Comparison of ENCODE assay signal across 11 cellular contexts in genomic region chr6:42041131-42042055, GRCh38. TPM values are rescaled to one million over a fixed set of nuclear protein-coding genes. Genes with fewer than 3 reads are reported as not detected.
DNase-seq lines count a peak whose midpoint lies in the region; TF ChIP-seq lines count a peak whose summit lies in the region.
"Had no signal": no experiment of that assay in that cellular context is flagged by ENCODE, and none has a peak within 500 bp of the region (broad histone marks: within the 10 kb centered on the region; RNA-seq: fewer than 3 reads in every experiment).

No MANE protein-coding gene starts in this region.

- no peaks in the 10 kb centered on the region for H4K20me1 ChIP-seq in mammary epithelial cell (ENCODE audit: insufficient read depth, low read length)

- peak overlapping the region; percentile 36 for H3K27ac Mint-ChIP-seq in MCF 10A (ENCODE audit: low read depth, unreplicated experiment)
- H3K27ac Mint-ChIP-seq in brain = peak overlapping the region in 4 of 5 experiments; percentile 21 to 87 (median 65)

- no peak for TF ChIP-seq CTCF in MCF 10A (IDR thresholded peaks at IDR 0.05; ENCODE audit: unreplicated experiment)
- TF ChIP-seq CTCF in mammary epithelial cell (conservative IDR thresholded peaks at IDR 0.05 in 1 of 2, IDR thresholded peaks at IDR 0.05 in 1 of 2; ENCODE audit: extremely low read depth in 1 of 2, insufficient read depth in 1 of 2, low read depth in 1 of 2, low read length in 2 of 2) = no peak
- TF ChIP-seq CTCF in brain (conservative IDR thresholded peaks at IDR 0.05) = no peak

- BruUV-seq in MCF 10A (replicated peaks; lab: Mats Ljungman, UMichigan) = no TSS peak
- no TSS peak for BruUV-seq in mammary epithelial cell (replicated peaks; lab: Mats Ljungman, UMichigan)

- no peaks in the 10 kb centered on the region for H3K9me3 ChIP-seq in mammary epithelial cell (replicated peaks; ENCODE audit: insufficient read depth, low read length)
- no peaks in the 10 kb centered on the region for H3K9me3 ChIP-seq in muscle layer of duodenum (ENCODE audit: control insufficient read depth in 1 of 2, low read length in 2 of 2)

- H3K79me2 ChIP-seq in mammary epithelial cell (ENCODE audit: insufficient read depth, low read length) = peaks cover 54% of the 10 kb centered on the region

- H3K4me2 ChIP-seq in mammary epithelial cell (ENCODE audit: insufficient read depth, low read depth, low read length) = no peak overlapping the region

- no peak for DNase-seq in MCF 10A (ENCODE audit: unreplicated experiment)
- no peak for DNase-seq in mammary epithelial cell
- DNase-seq in H7 = no peak
- DNase-seq in NCI-H2107 (lab: John Stamatoyannopoulos, UW) = no peak
- DNase-seq in glomerular visceral epithelial cell (ENCODE audit: extremely low spot score) = no peak
- DNase-seq in effector CD4-positive, alpha-beta T cell = no peak
- DNase-seq: hippocampal formation, NCI-H2029 had no signal

- no peak overlapping the region for H3K4me3 Mint-ChIP-seq in MCF 10A (ENCODE audit: unreplicated experiment)
- H3K4me3 Mint-ChIP-seq in brain = no peak overlapping the region

- H3K36me3 Mint-ChIP-seq in MCF 10A (ENCODE audit: insufficient read depth, unreplicated experiment) = peaks cover 24% of the 10 kb centered on the region
- no peaks in the 10 kb centered on the region for H3K36me3 Mint-ChIP-seq in brain

- CTCF ChIA-PET in MCF 10A (lab: Yijun Ruan, JAX) = interaction anchor here (0.5 to 4.5 kb wide), 9 partner anchors 12 to 333 kb away, joined by 3 to 37 read pairs (median 4); no protein-coding TSS in a partner anchor
- CTCF ChIA-PET in mammary epithelial cell (lab: Charles Lee; ENCODE audit: low non-redundant PET) = no interaction called here

- peaks cover 30% of the 10 kb centered on the region for H3K4me1 Mint-ChIP-seq in MCF 10A (ENCODE audit: insufficient read depth, unreplicated experiment)
- peaks cover 42% of the 10 kb centered on the region for H3K4me1 Mint-ChIP-seq in brain

- in situ Hi-C loops in mammary epithelial cell (cut with MboI; ENCODE audit: low sequenced_read_pairs in 2 of 2) = loop anchor here (10.0 kb wide), 2 partner anchors 197 to 257 kb away; partner anchors contain the start of genes PRICKLE4 (in 1 of the 2) and TOMM6 (in 1 of the 2)

- H3K4me1 ChIP-seq in mammary epithelial cell (ENCODE audit: insufficient read depth, low read length) = peaks cover 24% of the 10 kb centered on the region
- peaks cover 6 to 54% of the 10 kb centered on the region in 2 donors for H3K4me1 ChIP-seq in muscle layer of duodenum (ENCODE audit: control insufficient read depth in 1 of 2, insufficient read depth in 2 of 2, low read length in 2 of 2)

- dilution Hi-C loops in mammary epithelial cell (cut with HindIII; ENCODE audit: low sequenced_read_pairs) = no loop called here

- intact Hi-C loops in MCF 10A (cut with micrococcal nuclease) (loop anchor here (5.0 kb wide), 1 partner anchor 674 kb away; no protein-coding TSS in a partner anchor), mammary epithelial cell (cut with micrococcal nuclease) (loop anchor here (10.0 kb wide), 2 partner anchors 327 to 677 kb away; no protein-coding TSS in a partner anchor)

- POLR2A ChIA-PET in MCF 10A (lab: Yijun Ruan, JAX) = interaction anchor here (0.6 to 2.1 kb wide), 5 partner anchors 8 to 306 kb away, joined by 3 to 9 read pairs (median 3); partner anchors contain the start of genes BYSL, MED20, TFEB and TOMM6

- H3K9me3 Mint-ChIP-seq in MCF 10A (ENCODE audit: unreplicated experiment) = no peaks in the 10 kb centered on the region
- no peaks in the 10 kb centered on the region for H3K9me3 Mint-ChIP-seq in brain

- WGBS in mammary epithelial cell (ENCODE audit: low coverage, missing lambda C conversion rate) = 95% methylated on average over 8 of the region's 10 CpGs

- no peak overlapping the region for H3K27ac ChIP-seq in mammary epithelial cell (ENCODE audit: insufficient read depth, low read depth, low read length)
- peak overlapping the region; percentile 19 for H3K27ac ChIP-seq in muscle layer of duodenum (ENCODE audit: low read length)
- H3K27ac ChIP-seq: parathyroid adenoma had no signal

- H3K4me3 ChIP-seq in mammary epithelial cell (replicated peaks in 1 of 3; ENCODE audit: insufficient read depth in 1 of 3, low read depth in 2 of 3, low read length in 3 of 3) = no peak overlapping the region
- peak overlapping the region in 1 of 2 donors; percentile 10 for H3K4me3 ChIP-seq in muscle layer of duodenum (ENCODE audit: low read depth in 1 of 2, low read length in 2 of 2)
- H3K4me3 ChIP-seq in H7 (ENCODE audit: insufficient read depth, low read depth, low read length) = no peak overlapping the region

- H3K27me3 ChIP-seq in mammary epithelial cell (ENCODE audit: insufficient read depth, low read length) = no peaks in the 10 kb centered on the region
- no peaks in the 10 kb centered on the region for H3K27me3 ChIP-seq in muscle layer of duodenum (ENCODE audit: low read depth, low read length)
- peaks cover 19% of the 10 kb centered on the region for H3K27me3 ChIP-seq in H7 (ENCODE audit: control insufficient read depth, insufficient read depth, low read length)

- no peak overlapping the region for H3K9ac ChIP-seq in mammary epithelial cell (ENCODE audit: insufficient read depth, low read length)
- H3K9ac ChIP-seq: parathyroid adenoma had no signal

- H3K36me3 ChIP-seq in mammary epithelial cell (ENCODE audit: insufficient read depth, low read length) (no peaks in the 10 kb centered on the region), muscle layer of duodenum (ENCODE audit: control insufficient read depth in 1 of 2, insufficient read depth in 2 of 2, low read length in 2 of 2) (no peaks in the 10 kb centered on the region), H7 (replicated peaks; ENCODE audit: control insufficient read depth, insufficient read depth, low read length) (no peaks in the 10 kb centered on the region)

- H3K27me3 Mint-ChIP-seq in MCF 10A (ENCODE audit: insufficient read depth, unreplicated experiment) (no peaks in the 10 kb centered on the region), brain (peaks cover 11% of the 10 kb centered on the region)

- H2AFZ ChIP-seq in mammary epithelial cell (ENCODE audit: low read depth, low read length) = no peak overlapping the region
- H2AFZ ChIP-seq: parathyroid adenoma had no signal

RNA-seq across cellular contexts. Expression of gene TAF8, which starts 8.9 kb away (rescaled TPM):
- total RNA-seq in MCF 10A (2022) = 23.8 and 25.8 TPM in 2 replicates
- 10 to 100 TPM; 12.8 to 23.5 TPM for total RNA-seq in mammary epithelial cell
- 27.1 TPM for polyA plus RNA-seq in mammary epithelial cell
- polyA minus RNA-seq in mammary epithelial cell = 32.3 TPM
- 14.9 TPM for polyA plus RNA-seq in brain (ENCODE audit: insufficient read depth, low read depth, low replicate concordance)
- total RNA-seq in H7 (2014; rRNA removed; shearing (Covaris generic)) = 8.7 and 13.9 TPM in 2 replicates
